In genomic region chr1:172531412-172531811, GRCh38 we compare ENCODE assay signal across 9 cellular contexts. TPM values are rescaled to one million over a fixed set of nuclear protein-coding genes. Genes with fewer than 3 reads are reported as not detected.
A peak's percentile ranks its signal among the peaks of the same experiment; 100 is the strongest.
DNase-seq lines count a peak whose midpoint lies in the region; ATAC-seq and TF ChIP-seq lines count a peak whose summit lies in the region.
"Had no signal": no experiment of that assay in that cellular context is flagged by ENCODE, and none has a peak within 500 bp of the region (broad histone marks: within the 10 kb centered on the region; RNA-seq: fewer than 3 reads in every experiment).

No MANE protein-coding gene starts in this region.

- H3K27ac Mint-ChIP-seq in nephron: peak overlapping the region; percentile 98 to 99 (median 99)

- H3K4me3 ChIP-seq in AG10803 (ENCODE audit: low read length): peak overlapping the region; percentile 86
- H3K4me3 ChIP-seq in Karpas-422 (ENCODE audit: low read length): peak overlapping the region; percentile 80
- peak overlapping the region; percentile 40 for H3K4me3 ChIP-seq in colonic mucosa

- H3K9ac ChIP-seq in Karpas-422 (ENCODE audit: low read length): peak overlapping the region; percentile 77
- H3K9ac ChIP-seq in colonic mucosa (ENCODE audit: low read depth in 2 of 2, low read length in 2 of 2): peak overlapping the region; percentile 80 to 86

- no peaks in the 10 kb centered on the region for H3K9me3 Mint-ChIP-seq in nephron

- H3K27me3 ChIP-seq in Karpas-422 (ENCODE audit: low read length) (no peaks in the 10 kb centered on the region), colonic mucosa (no peaks in the 10 kb centered on the region)

- H3K36me3 ChIP-seq in Karpas-422 (ENCODE audit: insufficient read depth, low read length) (no peaks in the 10 kb centered on the region), colonic mucosa (no peaks in the 10 kb centered on the region)

- H4K20me1 ChIP-seq in Karpas-422 (ENCODE audit: insufficient read depth, low read depth, low read length): peaks cover 7% of the 10 kb centered on the region; the same call in 1 of the 2 replicates

- intact Hi-C loops in colonic mucosa (cut with DNase I): no loop called here
- intact Hi-C loops in sciatic nerve (cut with DNase I): no loop called here
- intact Hi-C loops in left colon (cut with DNase I, micrococcal nuclease): no loop called here

- H3K27ac ChIP-seq in Karpas-422 (ENCODE audit: low read length): no peak overlapping the region
- H3K27ac ChIP-seq in colonic mucosa: peak overlapping the region; percentile 83

- ATAC-seq in HG03342 (IDR thresholded peaks at IDR 0.05; ENCODE audit: unreplicated experiment): no peak
- ATAC-seq in sciatic nerve: no peak
- no peak for ATAC-seq in left colon

- H3K36me3 Mint-ChIP-seq in nephron (ENCODE audit: low read depth): no peaks in the 10 kb centered on the region

- no peak for TF ChIP-seq CTCF in AG10803 (conservative IDR thresholded peaks at IDR 0.05; ENCODE audit: low read length)
- no peak for TF ChIP-seq CTCF in colonic mucosa (IDR thresholded peaks at IDR 0.05)
- TF ChIP-seq CTCF in nephron (IDR thresholded peaks at IDR 0.05; ENCODE audit: unreplicated experiment in 3 of 3): no peak

- DNase-seq in AG10803 (ENCODE audit: low read depth) (no peak), Karpas-422 (no peak), colonic mucosa (no peak), NCI-H774 (lab: John Stamatoyannopoulos, UW) (no peak), sciatic nerve (ENCODE audit: low spot score) (no peak), left colon (no peak)
- DNase-seq: MV-4-11 had no signal

- H3K4me1 ChIP-seq in Karpas-422 (ENCODE audit: low read length): peaks cover 28% of the 10 kb centered on the region
- peaks cover 7% of the 10 kb centered on the region for H3K4me1 ChIP-seq in colonic mucosa

- peaks cover 34% of the 10 kb centered on the region for H3K4me1 Mint-ChIP-seq in nephron

- H3K4me2 ChIP-seq in Karpas-422 (ENCODE audit: low read depth, low read length, poor library complexity, severe bottlenecking): peak overlapping the region; percentile 90

- peak overlapping the region; percentile 93 to 96 (median 96) for H3K4me3 Mint-ChIP-seq in nephron

- no peaks in the 10 kb centered on the region for H3K9me3 ChIP-seq in Karpas-422 (ENCODE audit: low read length)
- no peaks in the 10 kb centered on the region for H3K9me3 ChIP-seq in colonic mucosa

- peak overlapping the region; percentile 85 for H2AFZ ChIP-seq in Karpas-422 (ENCODE audit: low read length)

- peaks cover 34% of the 10 kb centered on the region for H3K79me2 ChIP-seq in Karpas-422 (ENCODE audit: low read length)

- no peaks in the 10 kb centered on the region for H3K9me2 ChIP-seq in Karpas-422 (replicated peaks; ENCODE audit: insufficient read depth, low read length)

- no peaks in the 10 kb centered on the region for H3K27me3 Mint-ChIP-seq in nephron (ENCODE audit: low read depth)

RNA-seq across cellular contexts. Expression of gene SUCO, which starts 1.5 kb away (rescaled TPM):
- total RNA-seq in Karpas-422 (2014; rRNA removed; shearing (Covaris generic); ENCODE audit: low replicate concordance): 22.9 and 52.3 TPM in 2 replicates
- total RNA-seq in colonic mucosa (10 to 100 TPM; 24.6 to 26.7 TPM), sciatic nerve (53.1 TPM), left colon (10 to 100 TPM; 24.8 to 26.9 TPM)
